ENCODE assay signal across 12 cellular contexts in the genomic region with DNA sequence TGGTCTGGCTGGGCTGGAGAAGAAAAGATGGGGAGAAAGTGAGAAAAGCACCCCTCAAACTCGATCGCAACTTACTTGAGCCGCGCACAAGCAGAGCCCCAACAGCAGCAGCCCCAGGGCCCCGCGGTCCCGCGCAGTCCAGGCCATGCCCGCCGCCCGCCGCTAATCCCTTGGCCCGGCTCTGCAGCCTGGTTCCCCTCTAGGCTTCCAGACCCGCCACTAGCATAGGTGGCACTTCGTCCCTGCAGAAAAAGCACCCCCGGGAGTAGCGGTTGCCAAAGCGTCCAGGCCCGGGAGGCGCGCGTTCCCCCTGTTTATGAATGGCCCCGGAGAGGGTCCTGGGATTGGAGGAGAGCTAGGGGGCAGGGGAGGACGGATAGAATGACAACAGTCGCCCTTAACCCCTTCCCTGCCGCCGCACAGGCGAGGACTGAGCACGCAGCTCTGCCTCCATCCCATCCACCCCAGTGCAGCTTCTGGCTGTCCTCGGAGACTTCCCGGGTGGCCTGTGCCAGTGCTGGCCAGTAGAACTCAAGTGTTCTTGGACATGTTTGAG. TPM values are rescaled to one million over a fixed set of nuclear protein-coding genes. Genes with fewer than 3 reads are reported as not detected.
DNase-seq lines count a peak whose midpoint lies in the region; ATAC-seq and TF ChIP-seq lines count a peak whose summit lies in the region.
"Had no signal": no experiment of that assay in that cellular context is flagged by ENCODE, and none has a peak within 500 bp of the region (broad histone marks: within the 10 kb centered on the region; RNA-seq: fewer than 3 reads in every experiment).

No MANE protein-coding gene starts in this region.

- no peak overlapping the region for H3K27ac Mint-ChIP-seq in type B pancreatic cell
- H3K27ac Mint-ChIP-seq: activated T-helper 2 cell treated with anti-CD3 and anti-CD28 coated beads, Interferon-gamma antibody, Interleukin-2, Interleukin-4, amounts not matched to agents 10 μg/mL and 5 μg/mL and 100 μg/mL, durations not matched to agents 14 hours and 24 hours and 36 hours; T-cell had no signal

- peaks cover 52% of the 10 kb centered on the region for H3K27me3 Mint-ChIP-seq in type B pancreatic cell

- peak; percentile 64 for ATAC-seq in left ventricle myocardium superior

- no peaks in the 10 kb centered on the region for H3K9me3 Mint-ChIP-seq in type B pancreatic cell
- H3K9me3 Mint-ChIP-seq: activated T-helper 2 cell treated with anti-CD3 and anti-CD28 coated beads, Interferon-gamma antibody, Interleukin-2, Interleukin-4, amounts not matched to agents 10 μg/mL and 5 μg/mL and 100 μg/mL, durations not matched to agents 14 hours and 24 hours and 36 hours; T-cell had no signal

- peak overlapping the region; percentile 31 to 54 for H3K4me3 ChIP-seq in muscle layer of duodenum (ENCODE audit: low read depth in 1 of 2, low read length in 2 of 2)

- H3K36me3 ChIP-seq in muscle layer of duodenum (ENCODE audit: control insufficient read depth in 1 of 2, insufficient read depth in 2 of 2, low read length in 2 of 2): no peaks in the 10 kb centered on the region
- H3K36me3 ChIP-seq: ascending aorta had no signal

- no peak for TF ChIP-seq CTCF in type B pancreatic cell (conservative IDR thresholded peaks at IDR 0.05)

- H3K4me1 Mint-ChIP-seq in type B pancreatic cell (ENCODE audit: unreplicated experiment): no peaks in the 10 kb centered on the region

- H3K27ac ChIP-seq in muscle layer of duodenum (ENCODE audit: low read length): no peak overlapping the region
- H3K27ac ChIP-seq: ascending aorta had no signal

- DNase-seq in NCI-H82 (lab: John Stamatoyannopoulos, UW) (peak; percentile 17), NCI-H82 treated with DMSO at 0.1 percent for 48 hours (lab: John Stamatoyannopoulos, UW; ENCODE audit: unreplicated experiment) (no peak), left ventricle myocardium superior (peak; percentile 29), type B pancreatic cell (ENCODE audit: extremely low spot score, unreplicated experiment) (no peak), RKO (ENCODE audit: low spot score) (no peak), 8988T (no peak)
- no peak for DNase-seq in activated CD4-positive, alpha-beta T cell treated with anti-CD3 and anti-CD28 coated beads for 48 hours
- DNase-seq: T-cell had no signal

- H3K36me3 Mint-ChIP-seq in type B pancreatic cell: no peaks in the 10 kb centered on the region
- H3K36me3 Mint-ChIP-seq: T-cell had no signal

- peaks cover 0 to 18% of the 10 kb centered on the region in 2 donors for H3K4me1 ChIP-seq in muscle layer of duodenum (ENCODE audit: control insufficient read depth in 1 of 2, insufficient read depth in 2 of 2, low read length in 2 of 2)
- H3K4me1 ChIP-seq: ascending aorta had no signal

- no peaks in the 10 kb centered on the region for H3K9me3 ChIP-seq in muscle layer of duodenum (ENCODE audit: control insufficient read depth in 1 of 2, low read length in 2 of 2)
- H3K9me3 ChIP-seq: ascending aorta had no signal

- peaks cover 12% of the 10 kb centered on the region for H3K27me3 ChIP-seq in muscle layer of duodenum (ENCODE audit: low read depth, low read length)
- H3K27me3 ChIP-seq: ascending aorta had no signal

- intact Hi-C loops in left ventricle myocardium superior (cut with micrococcal nuclease): no loop called here

- peak overlapping the region; percentile 82 for H3K4me3 Mint-ChIP-seq in type B pancreatic cell
- H3K4me3 Mint-ChIP-seq: T-cell had no signal

RNA-seq across cellular contexts. Expression of gene COL9A1, which starts 19.9 kb away (rescaled TPM):
- not detected for total RNA-seq in left ventricle myocardium superior
- 0.31 and 16.9 TPM in 2 replicates for total RNA-seq in type B pancreatic cell (ENCODE audit: low replicate concordance)
- total RNA-seq: A673; activated T-helper 2 cell treated with anti-CD3 and anti-CD28 coated beads, Interferon-gamma antibody, Interleukin-2, Interleukin-4, amounts not matched to agents 10 μg/mL and 5 μg/mL and 100 μg/mL, durations not matched to agents 14 hours and 24 hours and 36 hours; T-cell had no signal

Comparison
In these comparisons a context has a peak if more than half of its experiments do, and no peak if none do; other contexts are left out.
1. DNase-seq: peak in NCI-H82 (single experiment) and left ventricle myocardium superior (single experiment); none in NCI-H82 treated with DMSO at 0.1 percent for 48 hours (single experiment), type B pancreatic cell (single experiment), RKO (single experiment), 8988T (single experiment) and activated CD4-positive, alpha-beta T cell treated with anti-CD3 and anti-CD28 coated beads for 48 hours (single experiment).